ENCODE assay signal across 13 cellular contexts in genomic region chrX:43976216-43976615, GRCh38.
"Had no signal": no experiment of that assay in that cellular context is flagged by ENCODE, and none has a peak within 500 bp of the region (broad histone marks: within the 10 kb centered on the region; RNA-seq: fewer than 3 reads in every experiment).

No MANE protein-coding gene starts in this region.

- DNase-seq: NCI-H1092 treated with DMSO at 0.1 percent for 48 hours, NCI-H1436, NCI-H1694, NCI-H187 treated with DMSO at 0.1 percent for 48 hours, NCI-H2029 treated with DMSO at 0.1 percent for 48 hours, NCI-H2171 treated with DMSO at 0.1 percent for 48 hours, NCI-H345, NCI-H446 treated with DMSO at 0.1 percent for 48 hours, NCI-H510A treated with DMSO at 0.1 percent for 48 hours, NCI-H526, NCI-H748 treated with DMSO at 0.1 percent for 48 hours, Right ventricle myocardium superior, SIG-M5 had no signal
